ENCODE assay signal across 20 cellular contexts in the genomic region with DNA sequence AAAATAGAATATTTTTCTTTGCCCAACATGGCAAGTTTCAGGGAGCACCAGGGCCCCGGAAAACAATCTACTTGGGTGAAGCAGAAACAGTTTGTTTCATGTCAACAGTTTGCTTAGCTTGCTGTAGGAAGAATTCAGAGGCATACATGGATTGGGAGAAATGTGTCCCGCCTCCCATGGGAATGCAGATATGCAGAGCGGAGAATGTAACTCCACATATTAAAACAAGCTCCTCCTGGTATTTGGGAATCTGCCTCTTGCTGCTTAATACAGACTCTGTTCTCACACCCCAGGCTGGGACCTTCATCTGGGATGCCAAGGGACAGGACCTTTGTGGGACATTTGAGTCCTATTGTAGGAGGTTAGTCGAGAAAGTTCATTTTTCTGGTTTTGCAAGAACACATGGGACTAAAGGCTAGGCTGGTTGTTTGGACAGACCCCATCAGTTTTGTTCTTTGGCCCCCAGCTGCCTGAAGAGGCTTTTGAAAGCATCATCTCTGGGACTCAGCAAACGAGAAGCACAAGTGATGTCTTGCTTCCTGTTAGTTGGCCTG.
"Had no signal": no experiment of that assay in that cellular context is flagged by ENCODE, and none has a peak within 500 bp of the region (broad histone marks: within the 10 kb centered on the region; RNA-seq: fewer than 3 reads in every experiment).

No MANE protein-coding gene starts in this region.

- H3K4me1 ChIP-seq: foreskin keratinocyte, left lung, psoas muscle, right lobe of liver, stomach had no signal

- H3K27me3 Mint-ChIP-seq: type B pancreatic cell had no signal

- H3K27ac Mint-ChIP-seq: naive thymus-derived CD8-positive, alpha-beta T cell; type B pancreatic cell had no signal

- H3K27me3 ChIP-seq: left lung, neutrophil, right lobe of liver, stomach had no signal

- H3K4me3 Mint-ChIP-seq: naive thymus-derived CD8-positive, alpha-beta T cell; type B pancreatic cell had no signal

- H3K27ac ChIP-seq: foreskin keratinocyte, left lung, neutrophil, psoas muscle, right lobe of liver, stomach, thoracic aorta had no signal

- H3K4me1 Mint-ChIP-seq: naive thymus-derived CD8-positive, alpha-beta T cell had no signal

- H3K9me3 ChIP-seq: left lung, neutrophil, right lobe of liver, stomach, thoracic aorta had no signal

- DNase-seq: effector memory CD4-positive, alpha-beta T cell; foreskin keratinocyte; head of caudate nucleus; hippocampal formation; islet precursor cell; left lung; mesenchymal stem cell; naive thymus-derived CD8-positive, alpha-beta T cell; psoas muscle; retina; right lobe of liver; stimulated activated CD4-positive, alpha-beta T cell treated with anti-CD3 and anti-CD28 coated beads, Interleukin-2, amount 100 ng/mL, for 24 hours; stimulated activated naive CD4-positive, alpha-beta T cell; stomach; substantia nigra had no signal

- H3K4me3 ChIP-seq: left lung, lung, psoas muscle, right lobe of liver, stomach, thoracic aorta had no signal

- H3K36me3 ChIP-seq: left lung, neutrophil, right lobe of liver, stomach, thoracic aorta had no signal

- FAIRE-seq: urothelium cell line had no signal

- ATAC-seq: foreskin keratinocyte; left lung; naive thymus-derived CD8-positive, alpha-beta T cell; psoas muscle; right lobe of liver had no signal

- H3K36me3 Mint-ChIP-seq: type B pancreatic cell had no signal
